Comparison of ENCODE assay signal across 12 cellular contexts in genomic region chr10:35691522-35692236, GRCh38.
"Had no signal": no experiment of that assay in that cellular context is flagged by ENCODE, and none has a peak within 500 bp of the region (broad histone marks: within the 10 kb centered on the region; RNA-seq: fewer than 3 reads in every experiment).

No MANE protein-coding gene starts in this region.

- H3K4me3 Mint-ChIP-seq: activated naive CD8-positive, alpha-beta T cell treated with anti-CD3 and anti-CD28 coated beads, Interleukin-2, amount 50 U/mL, for 24 hours; nephron; stimulated activated naive B cell treated with anti-CD40 and anti-IgM and Interleukin-4, amounts not matched to agents 10 μg/mL and 1 μg/mL and 100 μg/mL, for 72 hours had no signal

- H3K36me3 Mint-ChIP-seq: stimulated activated naive B cell treated with anti-CD40 and anti-IgM and Interleukin-4, amounts not matched to agents 10 μg/mL and 1 μg/mL and 100 μg/mL, for 72 hours had no signal

- H3K27ac ChIP-seq: ascending aorta, esophagus muscularis mucosa, left lung, sigmoid colon, tibial nerve, vagina had no signal

- H3K9me3 Mint-ChIP-seq: activated naive CD8-positive, alpha-beta T cell treated with anti-CD3 and anti-CD28 coated beads, Interleukin-2, amount 50 U/mL, for 24 hours; nephron; stimulated activated naive B cell treated with anti-CD40 and anti-IgM and Interleukin-4, amounts not matched to agents 10 μg/mL and 1 μg/mL and 100 μg/mL, for 72 hours had no signal

- H3K36me3 ChIP-seq: ascending aorta, esophagus muscularis mucosa, left lung, sigmoid colon, tibial nerve, vagina had no signal

- H3K27me3 ChIP-seq: ascending aorta, sigmoid colon, tibial nerve, vagina had no signal

- H3K4me1 ChIP-seq: ascending aorta, esophagus muscularis mucosa, left lung, sigmoid colon, tibial nerve, vagina had no signal

- H3K9me3 ChIP-seq: ascending aorta, esophagus muscularis mucosa, left lung, sigmoid colon, tibial nerve, vagina had no signal

- H3K4me1 Mint-ChIP-seq: activated naive CD8-positive, alpha-beta T cell treated with anti-CD3 and anti-CD28 coated beads, Interleukin-2, amount 50 U/mL, for 24 hours; stimulated activated naive B cell treated with anti-CD40 and anti-IgM and Interleukin-4, amounts not matched to agents 10 μg/mL and 1 μg/mL and 100 μg/mL, for 72 hours had no signal

- H3K4me3 ChIP-seq: ascending aorta, esophagus muscularis mucosa, left lung, sigmoid colon, tibial nerve, vagina had no signal

- DNase-seq: activated CD4-positive, alpha-beta T cell treated with anti-CD3 and anti-CD28 coated beads for 48 hours; activated naive CD4-positive, alpha-beta T cell treated with Interleukin-2 at 50 U/mL for 16 hours; activated naive CD8-positive, alpha-beta T cell treated with anti-CD3 and anti-CD28 coated beads, Interleukin-2, amount 50 U/mL, for 24 hours; left lung; sigmoid colon; stimulated activated CD4-positive, alpha-beta T cell treated with anti-CD3 and anti-CD28 coated beads, Interleukin-2, amount 100 ng/mL, for 24 hours; stimulated activated naive B cell treated with anti-CD40 and anti-IgM and Interleukin-4, amounts not matched to agents 10 μg/mL and 1 μg/mL and 100 μg/mL, for 72 hours had no signal

- ATAC-seq: activated naive CD8-positive, alpha-beta T cell treated with anti-CD3 and anti-CD28 coated beads, Interleukin-2, amount 50 U/mL, for 24 hours; left lung; stimulated activated naive B cell treated with anti-CD40 and anti-IgM and Interleukin-4, amounts not matched to agents 10 μg/mL and 1 μg/mL and 100 μg/mL, for 72 hours had no signal

- H3K27ac Mint-ChIP-seq: activated naive CD8-positive, alpha-beta T cell treated with anti-CD3 and anti-CD28 coated beads, Interleukin-2, amount 50 U/mL, for 24 hours; nephron; stimulated activated naive B cell treated with anti-CD40 and anti-IgM and Interleukin-4, amounts not matched to agents 10 μg/mL and 1 μg/mL and 100 μg/mL, for 72 hours had no signal
